14 cellular contexts compared by ENCODE assay signal in genomic region chr18:10094608-10095137, GRCh38.
DNase-seq lines count a peak whose midpoint lies in the region; ATAC-seq and TF ChIP-seq lines count a peak whose summit lies in the region.
"Had no signal": no experiment of that assay in that cellular context is flagged by ENCODE, and none has a peak within 500 bp of the region (broad histone marks: within the 10 kb centered on the region; RNA-seq: fewer than 3 reads in every experiment).

No MANE protein-coding gene starts in this region.

- intact Hi-C loops in ovary (cut with DNase I): no loop called here

- ATAC-seq in RWPE2 (ENCODE audit: low read depth) (peak; percentile 89), foreskin keratinocyte (peak; percentile 73), upper lobe of left lung (ENCODE audit: low FRiP score in 2 of 2) (no peak)
- ATAC-seq: Right ventricle myocardium inferior had no signal

- WGBS in GM23248 (ENCODE audit: low coverage in 1 of 2, low lambda C conversion rate in 2 of 2, missing lambda C conversion rate in 2 of 2), 2 experiments: 24 to 40% methylated on average over 2 of the region's 2 CpGs
- whole genome bisulfite sequencing in upper lobe of left lung, 2 donors: 82 to 89% methylated on average over 2 of the region's 2 CpGs
- WGBS in ovary, 3 donors: 88 to 95% (median 91%) methylated on average over 2 of the region's 2 CpGs

- H3K9ac ChIP-seq in GM23248: no peak overlapping the region

- peaks cover 5% of the 10 kb centered on the region; the same call in 1 of the 2 replicates for H3F3A ChIP-seq in GM23248 (ENCODE audit: insufficient read depth)

- H3K27ac ChIP-seq in GM23248: no peak overlapping the region
- peak overlapping the region; percentile 52 for H3K27ac ChIP-seq in RWPE2 (ENCODE audit: poor library complexity, severe bottlenecking)
- no peak overlapping the region for H3K27ac ChIP-seq in foreskin keratinocyte
- no peak overlapping the region for H3K27ac ChIP-seq in upper lobe of left lung
- no peak overlapping the region for H3K27ac ChIP-seq in ovary

- TF ChIP-seq EP300 in upper lobe of left lung (IDR thresholded peaks at IDR 0.05) (no peak), ovary (IDR thresholded peaks at IDR 0.05) (no peak)

- H3K36me3 ChIP-seq in GM23248 (ENCODE audit: low read depth): no peaks in the 10 kb centered on the region
- no peaks in the 10 kb centered on the region for H3K36me3 ChIP-seq in RWPE2 (ENCODE audit: low read depth)
- H3K36me3 ChIP-seq in upper lobe of left lung: no peaks in the 10 kb centered on the region
- no peaks in the 10 kb centered on the region for H3K36me3 ChIP-seq in ovary
- H3K36me3 ChIP-seq: HAP-1 had no signal

- peak; percentile 22 for DNase-seq in GM23248
- peak; percentile 27 for DNase-seq in NB4 (ENCODE audit: low read depth)
- no peak for DNase-seq in RWPE2 (ENCODE audit: low spot score)
- peak; percentile 92 to 93 for DNase-seq in foreskin keratinocyte
- no peak for DNase-seq in NCI-H82 treated with DMSO at 0.1 percent for 48 hours (lab: John Stamatoyannopoulos, UW; ENCODE audit: unreplicated experiment)
- DNase-seq in upper lobe of left lung: no peak
- DNase-seq in ovary: no peak
- DNase-seq: DMS 273 treated with DMSO at 0.1 percent for 48 hours, NCI-H1105 treated with DMSO at 0.1 percent for 48 hours, NCI-H1930, NCI-H2171 treated with DMSO at 0.1 percent for 48 hours, NCI-H510A had no signal

- TF ChIP-seq CTCF in NB4 (IDR thresholded peaks at IDR 0.05; ENCODE audit: low read depth, low read length) (no peak), RWPE2 (IDR thresholded peaks at IDR 0.05; ENCODE audit: poor library complexity, severe bottlenecking) (no peak), foreskin keratinocyte (conservative IDR thresholded peaks at IDR 0.05) (no peak), upper lobe of left lung (IDR thresholded peaks at IDR 0.05) (no peak), ovary (IDR thresholded peaks at IDR 0.05) (no peak)

- H4K20me1 ChIP-seq in GM23248 (ENCODE audit: insufficient read depth): no peaks in the 10 kb centered on the region

- no peak overlapping the region for H3K4me3 ChIP-seq in GM23248
- H3K4me3 ChIP-seq in NB4 (ENCODE audit: low read depth, low read length): no peak overlapping the region
- no peak overlapping the region for H3K4me3 ChIP-seq in RWPE2 (ENCODE audit: severe bottlenecking)
- no peak overlapping the region for H3K4me3 ChIP-seq in upper lobe of left lung
- H3K4me3 ChIP-seq in ovary: no peak overlapping the region
- H3K4me3 ChIP-seq: HAP-1 had no signal

- TF ChIP-seq POLR2A in NB4 (IDR thresholded peaks at IDR 0.05; ENCODE audit: extremely low read depth, insufficient read length) (no peak), upper lobe of left lung (IDR thresholded peaks at IDR 0.05) (no peak), ovary (IDR thresholded peaks at IDR 0.05) (no peak)

- in situ Hi-C loops in GM23248 (cut with MboI): no loop called here

- no peaks in the 10 kb centered on the region for H3K9me3 ChIP-seq in GM23248 (ENCODE audit: low read depth)
- no peaks in the 10 kb centered on the region for H3K9me3 ChIP-seq in RWPE2 (ENCODE audit: severe bottlenecking)
- H3K9me3 ChIP-seq in upper lobe of left lung: no peaks in the 10 kb centered on the region
- no peaks in the 10 kb centered on the region for H3K9me3 ChIP-seq in ovary
- H3K9me3 ChIP-seq: HAP-1 had no signal

- H3K4me1 ChIP-seq in GM23248 (ENCODE audit: insufficient read depth) (peaks cover 14% of the 10 kb centered on the region), RWPE2 (ENCODE audit: insufficient read depth, poor library complexity, severe bottlenecking) (peaks cover 13% of the 10 kb centered on the region), foreskin keratinocyte (peaks cover 5% of the 10 kb centered on the region), upper lobe of left lung (no peaks in the 10 kb centered on the region), ovary (ENCODE audit: insufficient read depth) (peaks cover under 1% of the 10 kb centered on the region)
- H3K4me1 ChIP-seq: HAP-1 had no signal

- H3K79me2 ChIP-seq in GM23248 (ENCODE audit: insufficient read depth): no peaks in the 10 kb centered on the region

- H3K27me3 ChIP-seq in GM23248 (replicated peaks; ENCODE audit: insufficient read depth) (no peaks in the 10 kb centered on the region), RWPE2 (ENCODE audit: insufficient read depth, poor library complexity, severe bottlenecking) (no peaks in the 10 kb centered on the region), foreskin keratinocyte (no peaks in the 10 kb centered on the region), upper lobe of left lung (no peaks in the 10 kb centered on the region), ovary (no peaks in the 10 kb centered on the region)

- no peaks in the 10 kb centered on the region for H3K9me2 ChIP-seq in GM23248 (ENCODE audit: insufficient read depth)

- no peak overlapping the region for H2AFZ ChIP-seq in GM23248

- no peak overlapping the region for H3K4me2 ChIP-seq in GM23248 (ENCODE audit: unreplicated experiment)

Comparison
In these comparisons a context has a peak if more than half of its experiments do, and no peak if none do; other contexts are left out.
1. DNase-seq: peak in GM23248 (single experiment), NB4 (single experiment) and foreskin keratinocyte (2 of 2); none in RWPE2 (single experiment), NCI-H82 treated with DMSO at 0.1 percent for 48 hours (single experiment), upper lobe of left lung (0 of 2) and ovary (0 of 5).
2. ATAC-seq: peak in RWPE2 (single experiment) and foreskin keratinocyte (single experiment); none in upper lobe of left lung (0 of 2).